ENCODE assay signal across 17 cellular contexts in the genomic region with DNA sequence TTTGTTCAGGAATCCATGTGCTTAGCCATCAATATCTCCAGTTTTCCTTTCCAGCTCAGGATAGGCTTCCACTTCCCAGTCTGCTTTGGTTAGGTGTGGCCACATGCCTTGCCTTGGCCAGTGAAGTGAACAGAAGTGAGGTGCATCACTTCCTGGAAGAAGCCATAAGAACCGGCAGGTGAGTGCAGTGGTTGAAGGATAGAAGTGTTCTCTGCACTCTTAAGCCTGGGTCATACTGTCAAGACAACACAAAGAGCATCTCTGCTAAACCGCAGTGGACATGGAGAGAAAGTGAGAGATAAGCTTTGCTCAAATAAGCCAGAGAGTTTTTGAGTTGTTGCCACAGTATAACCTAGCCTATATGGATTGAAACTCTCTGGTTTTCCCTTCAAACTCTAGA. TPM values are rescaled to one million over a fixed set of nuclear protein-coding genes. Genes with fewer than 3 reads are reported as not detected.
DNase-seq lines count a peak whose midpoint lies in the region; ATAC-seq and TF ChIP-seq lines count a peak whose summit lies in the region.
"Had no signal": no experiment of that assay in that cellular context is flagged by ENCODE, and none has a peak within 500 bp of the region (broad histone marks: within the 10 kb centered on the region; RNA-seq: fewer than 3 reads in every experiment).

No MANE protein-coding gene starts in this region.

- ATAC-seq in stimulated activated effector memory CD8-positive, alpha-beta T cell treated with anti-CD3 and anti-CD28 coated beads, Interleukin-12 subunit alpha, Interleukin-12 subunit beta, amount 100 ng/mL, for 72 hours = peak; percentile 4
- no peak for ATAC-seq in GM19463 (IDR thresholded peaks at IDR 0.05; ENCODE audit: unreplicated experiment)
- ATAC-seq: right lobe of liver had no signal

- H3K4me1 Mint-ChIP-seq in activated T-cell treated with anti-CD3 and anti-CD28 coated beads, Interleukin-2, amount 50 U/mL, for 24 hours (ENCODE audit: low read depth) = peaks cover 46% of the 10 kb centered on the region
- H3K4me1 Mint-ChIP-seq in activated naive CD8-positive, alpha-beta T cell treated with anti-CD3 and anti-CD28 coated beads for 36 hours = peaks cover 52% of the 10 kb centered on the region
- peaks cover 52% of the 10 kb centered on the region for H3K4me1 Mint-ChIP-seq in stimulated activated effector memory CD8-positive, alpha-beta T cell treated with anti-CD3 and anti-CD28 coated beads, Interleukin-12 subunit alpha, Interleukin-12 subunit beta, amount 100 ng/mL, for 72 hours

- no peaks in the 10 kb centered on the region for H3F3A ChIP-seq in Loucy (ENCODE audit: low read depth)

- H3K27ac Mint-ChIP-seq in activated T-cell treated with anti-CD3 and anti-CD28 coated beads, Interleukin-2, amount 50 U/mL, for 24 hours = peak overlapping the region; percentile 92
- H3K27ac Mint-ChIP-seq in activated naive CD8-positive, alpha-beta T cell treated with anti-CD3 and anti-CD28 coated beads for 36 hours = peak overlapping the region; percentile 43
- peak overlapping the region; percentile 83 for H3K27ac Mint-ChIP-seq in stimulated activated effector memory CD8-positive, alpha-beta T cell treated with anti-CD3 and anti-CD28 coated beads, Interleukin-12 subunit alpha, Interleukin-12 subunit beta, amount 100 ng/mL, for 72 hours

- H3K9ac ChIP-seq in Loucy (ENCODE audit: low read depth, low read length, poor library complexity, severe bottlenecking) = no peak overlapping the region

- no peaks in the 10 kb centered on the region for H3K9me2 ChIP-seq in Loucy (replicated peaks; ENCODE audit: low read depth, low read length)

- H3K79me2 ChIP-seq in Loucy (ENCODE audit: insufficient read depth, low read length) = peaks cover 97% of the 10 kb centered on the region

- no peak overlapping the region for H3K4me3 ChIP-seq in Loucy (ENCODE audit: low read length, poor library complexity, severe bottlenecking)
- H3K4me3 ChIP-seq: lung, right lobe of liver, transverse colon had no signal

- H3K27me3 ChIP-seq in Loucy (ENCODE audit: insufficient read depth, low read length, poor library complexity, severe bottlenecking) = no peaks in the 10 kb centered on the region
- H3K27me3 ChIP-seq: right lobe of liver, transverse colon had no signal

- no peaks in the 10 kb centered on the region for H3K36me3 ChIP-seq in Loucy (ENCODE audit: insufficient read depth, low read length)
- H3K36me3 ChIP-seq: right lobe of liver, transverse colon had no signal

- H3K4me2 ChIP-seq in Loucy (ENCODE audit: low read depth, low read length, poor library complexity, severe bottlenecking) = peak overlapping the region; percentile 1

- H3K27me3 Mint-ChIP-seq in activated T-cell treated with anti-CD3 and anti-CD28 coated beads, Interleukin-2, amount 50 U/mL, for 24 hours = no peaks in the 10 kb centered on the region
- H3K27me3 Mint-ChIP-seq in activated naive CD8-positive, alpha-beta T cell treated with anti-CD3 and anti-CD28 coated beads for 36 hours = no peaks in the 10 kb centered on the region

- DNase-seq in activated T-cell treated with anti-CD3 and anti-CD28 coated beads, Interleukin-2, amount 50 U/mL, for 24 hours = no peak
- DNase-seq in activated T-cell treated with anti-CD3 and anti-CD28 coated beads, Interleukin-2, amount 50 U/mL, for 1 hour = no peak
- no peak for DNase-seq in activated naive CD8-positive, alpha-beta T cell treated with anti-CD3 and anti-CD28 coated beads for 36 hours
- DNase-seq in stimulated activated effector memory CD8-positive, alpha-beta T cell treated with anti-CD3 and anti-CD28 coated beads, Interleukin-12 subunit alpha, Interleukin-12 subunit beta, amount 100 ng/mL, for 72 hours (ENCODE audit: low spot score in 2 of 2) = no peak
- DNase-seq in NOMO-1 treated with dmso at 0.1 percent for 144 hours (lab: John Stamatoyannopoulos, UW; ENCODE audit: unreplicated experiment) = no peak
- DNase-seq in iPS-NIHi11 (ENCODE audit: low spot score) = no peak
- DNase-seq: central memory CD4-positive, alpha-beta T cell; MM.1S; right lobe of liver; SHP77 treated with DMSO at 0.1 percent for 48 hours; stimulated activated CD4-positive, alpha-beta T cell treated with anti-CD3 and anti-CD28 coated beads, Interleukin-2, amount 100 ng/mL, for 48 hours; stimulated activated CD8-positive, alpha-beta memory T cell treated with anti-CD3 and anti-CD28 coated beads, Interleukin-4, amount 100 ng/mL, for 48 hours; T1000; transverse colon had no signal

- no peaks in the 10 kb centered on the region for H3K9me3 ChIP-seq in Loucy (ENCODE audit: insufficient read depth, low read depth, low read length)
- H3K9me3 ChIP-seq: right lobe of liver, transverse colon had no signal

- peaks cover 42% of the 10 kb centered on the region for H3K36me3 Mint-ChIP-seq in activated T-cell treated with anti-CD3 and anti-CD28 coated beads, Interleukin-2, amount 50 U/mL, for 24 hours (ENCODE audit: low read depth)
- H3K36me3 Mint-ChIP-seq in activated naive CD8-positive, alpha-beta T cell treated with anti-CD3 and anti-CD28 coated beads for 36 hours = peaks cover 42% of the 10 kb centered on the region
- H3K36me3 Mint-ChIP-seq in stimulated activated effector memory CD8-positive, alpha-beta T cell treated with anti-CD3 and anti-CD28 coated beads, Interleukin-12 subunit alpha, Interleukin-12 subunit beta, amount 100 ng/mL, for 72 hours = peaks cover 63% of the 10 kb centered on the region

- H3K9me3 Mint-ChIP-seq in activated T-cell treated with anti-CD3 and anti-CD28 coated beads, Interleukin-2, amount 50 U/mL, for 24 hours = no peaks in the 10 kb centered on the region
- H3K9me3 Mint-ChIP-seq in activated naive CD8-positive, alpha-beta T cell treated with anti-CD3 and anti-CD28 coated beads for 36 hours = peaks cover 11% of the 10 kb centered on the region
- H3K9me3 Mint-ChIP-seq in stimulated activated effector memory CD8-positive, alpha-beta T cell treated with anti-CD3 and anti-CD28 coated beads, Interleukin-12 subunit alpha, Interleukin-12 subunit beta, amount 100 ng/mL, for 72 hours = no peaks in the 10 kb centered on the region

- peak overlapping the region; percentile 13 for H3K4me3 Mint-ChIP-seq in activated T-cell treated with anti-CD3 and anti-CD28 coated beads, Interleukin-2, amount 50 U/mL, for 24 hours
- H3K4me3 Mint-ChIP-seq in activated naive CD8-positive, alpha-beta T cell treated with anti-CD3 and anti-CD28 coated beads for 36 hours = no peak overlapping the region
- peak overlapping the region; percentile 23 for H3K4me3 Mint-ChIP-seq in stimulated activated effector memory CD8-positive, alpha-beta T cell treated with anti-CD3 and anti-CD28 coated beads, Interleukin-12 subunit alpha, Interleukin-12 subunit beta, amount 100 ng/mL, for 72 hours

- no peak for TF ChIP-seq CTCF in Loucy (conservative IDR thresholded peaks at IDR 0.05; ENCODE audit: low read length)

- H3K4me1 ChIP-seq in Loucy (ENCODE audit: insufficient read depth, low read length, poor library complexity, severe bottlenecking) = peaks cover 59% of the 10 kb centered on the region
- H3K4me1 ChIP-seq: right lobe of liver had no signal

- no peak overlapping the region for H2AFZ ChIP-seq in Loucy (ENCODE audit: low read length)

- peaks cover 75% of the 10 kb centered on the region for H4K20me1 ChIP-seq in Loucy (ENCODE audit: insufficient read depth, low read length, poor library complexity, severe bottlenecking)

RNA-seq across cellular contexts. Expression of a gene that starts 11.4 kb away (rescaled TPM):
- 100 to 1,000 TPM; 131 to 132 TPM for total RNA-seq in activated naive CD8-positive, alpha-beta T cell treated with anti-CD3 and anti-CD28 coated beads for 36 hours
